ENCODE assay signal across 11 cellular contexts in genomic region chr4:147678796-147679549, GRCh38. TPM values are rescaled to one million over a fixed set of nuclear protein-coding genes. Genes with fewer than 3 reads are reported as not detected.
DNase-seq lines count a peak whose midpoint lies in the region; ATAC-seq and TF ChIP-seq lines count a peak whose summit lies in the region.
"Had no signal": no experiment of that assay in that cellular context is flagged by ENCODE, and none has a peak within 500 bp of the region (broad histone marks: within the 10 kb centered on the region; RNA-seq: fewer than 3 reads in every experiment).

No MANE protein-coding gene starts in this region.

- H3K27ac ChIP-seq in A673 (ENCODE audit: low read depth, low read length, poor library complexity, severe bottlenecking) (peak overlapping the region; percentile 71), OCI-LY3 (ENCODE audit: low read length) (no peak overlapping the region), fibroblast of lung (ENCODE audit: insufficient read depth, low read length) (no peak overlapping the region)

- POLR2A ChIA-PET in A673 (lab: Charles Lee; ENCODE audit: low non-redundant PET): interaction anchor here (0.6 kb wide), 1 partner anchor 35 kb away, joined by 3 read pairs; no protein-coding TSS in a partner anchor

- BruUV-seq in A673 (replicated peaks; lab: Mats Ljungman, UMichigan): no TSS peak

- H3K4me2 ChIP-seq in OCI-LY3 (ENCODE audit: low read length) (no peak overlapping the region), fibroblast of lung (ENCODE audit: extremely low read depth, insufficient read depth, low read length) (no peak overlapping the region)

- H3K9ac ChIP-seq in OCI-LY3 (ENCODE audit: low read length) (no peak overlapping the region), fibroblast of lung (ENCODE audit: insufficient read depth, low read length) (no peak overlapping the region)

- H4K20me1 ChIP-seq in OCI-LY3 (ENCODE audit: insufficient read depth, low read length) (0 out of 2 replicates have a peak, but pooled peaks cover 8% of the 10 kb centered on the region), fibroblast of lung (ENCODE audit: control insufficient read depth, extremely low read depth, insufficient read depth, low read length) (no peaks in the 10 kb centered on the region)

- H3K27me3 ChIP-seq in A673 (replicated peaks; ENCODE audit: insufficient read depth, low read depth, low read length, poor library complexity) (no peaks in the 10 kb centered on the region), OCI-LY3 (ENCODE audit: low read depth, low read length) (no peaks in the 10 kb centered on the region), fibroblast of lung (ENCODE audit: control insufficient read depth, insufficient read depth, low read length) (no peaks in the 10 kb centered on the region)

- ATAC-seq in HG03442 (IDR thresholded peaks at IDR 0.05; ENCODE audit: unreplicated experiment): no peak

- TF ChIP-seq CTCF in A673 (conservative IDR thresholded peaks at IDR 0.05; ENCODE audit: low read depth, low read length): no peak
- TF ChIP-seq CTCF in OCI-LY3 (IDR thresholded peaks at IDR 0.05; ENCODE audit: low read depth, low read length): peak; percentile 37
- TF ChIP-seq CTCF in fibroblast of lung (conservative IDR thresholded peaks at IDR 0.05 in 1 of 2, IDR thresholded peaks at IDR 0.05 in 1 of 2; ENCODE audit: low read depth in 1 of 2, low read length in 2 of 2): no peak

- CTCF ChIA-PET in A673 (lab: Charles Lee): no interaction called here

- H2AFZ ChIP-seq in OCI-LY3 (ENCODE audit: low read depth, low read length): no peak overlapping the region
- no peak overlapping the region for H2AFZ ChIP-seq in fibroblast of lung (ENCODE audit: low read length)

- H3K9me3 ChIP-seq in A673 (ENCODE audit: low read depth, low read length, poor library complexity, severe bottlenecking) (no peaks in the 10 kb centered on the region), OCI-LY3 (ENCODE audit: insufficient read depth, low read length) (no peaks in the 10 kb centered on the region), fibroblast of lung (ENCODE audit: control insufficient read depth, insufficient read depth, low read depth, low read length) (no peaks in the 10 kb centered on the region)

- intact Hi-C loops in A673 (cut with micrococcal nuclease; ENCODE audit: unreplicated experiment): no loop called here

- DNase-seq in A673 (ENCODE audit: low spot score) (peak; percentile 17), EH (ENCODE audit: low read depth) (peak; percentile 33), fibroblast of lung (ENCODE audit: low read depth in 2 of 2) (peak; percentile 18 to 68), hepatic stellate cell (ENCODE audit: low spot score) (no peak), epidermal melanocyte (ENCODE audit: insufficient read length, low spot score) (no peak), AG08395 (ENCODE audit: low spot score) (no peak)
- DNase-seq: anterior cingulate cortex, COR-L47, NCI-H1436 had no signal

- H3K4me1 ChIP-seq in A673 (ENCODE audit: insufficient read depth, low read length, poor library complexity, severe bottlenecking) (peaks cover 23% of the 10 kb centered on the region), OCI-LY3 (ENCODE audit: low read length) (peaks cover 7% of the 10 kb centered on the region), fibroblast of lung (ENCODE audit: control insufficient read depth, extremely low read depth, insufficient read depth, low read length) (peaks cover 9% of the 10 kb centered on the region)

- H3K4me3 ChIP-seq in A673 (ENCODE audit: low read depth, low read length, poor library complexity, severe bottlenecking): no peak overlapping the region
- no peak overlapping the region for H3K4me3 ChIP-seq in OCI-LY3 (ENCODE audit: low read length)
- no peak overlapping the region for H3K4me3 ChIP-seq in fibroblast of lung (replicated peaks in 1 of 4; ENCODE audit: control extremely low read depth in 1 of 4, insufficient read depth in 1 of 4, low read depth in 3 of 4, low read length in 4 of 4)

- H3K36me3 ChIP-seq in A673 (ENCODE audit: insufficient read depth, low read length, poor library complexity, severe bottlenecking) (no peaks in the 10 kb centered on the region), OCI-LY3 (replicated peaks; ENCODE audit: low read depth, low read length) (peaks cover 16% of the 10 kb centered on the region), fibroblast of lung (ENCODE audit: control insufficient read depth, insufficient read depth, low read length) (no peaks in the 10 kb centered on the region)

- H3K79me2 ChIP-seq in OCI-LY3 (ENCODE audit: low read length) (peaks cover 40% of the 10 kb centered on the region), fibroblast of lung (ENCODE audit: control insufficient read depth, insufficient read depth, low read length) (peaks cover 17% of the 10 kb centered on the region)

RNA-seq across cellular contexts. Expression of gene PRMT9, which starts 5.0 kb away (rescaled TPM):
- total RNA-seq in A673 (2021) (11.2 and 13.1 TPM in 2 replicates), fibroblast of lung (10.3 and 14.4 TPM in 2 replicates)
- 6.2 and 8.8 TPM in 2 replicates for polyA plus RNA-seq in fibroblast of lung
- polyA plus RNA-seq in fibroblast of lung (2012): 4.8 and 6.2 TPM in 2 replicates
- polyA minus RNA-seq in fibroblast of lung (ENCODE audit: low replicate concordance): 2.3 and 3.5 TPM in 2 replicates

RNA-seq across cellular contexts. Expression of gene ARHGAP10, which starts 52.9 kb away (rescaled TPM):
- total RNA-seq in A673 (2021) (4.3 and 4.8 TPM in 2 replicates), fibroblast of lung (29.5 and 35.8 TPM in 2 replicates)
- 21.6 and 32.0 TPM in 2 replicates for polyA plus RNA-seq in fibroblast of lung
- 21.5 and 31.9 TPM in 2 replicates for polyA plus RNA-seq in fibroblast of lung (2012)
- polyA minus RNA-seq in fibroblast of lung (ENCODE audit: low replicate concordance): 33.8 and 42.5 TPM in 2 replicates

Comparison
In these comparisons a context has a peak if more than half of its experiments do, and no peak if none do; other contexts are left out.
1. DNase-seq: peak in A673 (single experiment), EH (single experiment) and fibroblast of lung (2 of 2); none in hepatic stellate cell (single experiment), epidermal melanocyte (single experiment) and AG08395 (single experiment).